ENCODE assay signal across 1 cellular context in the genomic region with DNA sequence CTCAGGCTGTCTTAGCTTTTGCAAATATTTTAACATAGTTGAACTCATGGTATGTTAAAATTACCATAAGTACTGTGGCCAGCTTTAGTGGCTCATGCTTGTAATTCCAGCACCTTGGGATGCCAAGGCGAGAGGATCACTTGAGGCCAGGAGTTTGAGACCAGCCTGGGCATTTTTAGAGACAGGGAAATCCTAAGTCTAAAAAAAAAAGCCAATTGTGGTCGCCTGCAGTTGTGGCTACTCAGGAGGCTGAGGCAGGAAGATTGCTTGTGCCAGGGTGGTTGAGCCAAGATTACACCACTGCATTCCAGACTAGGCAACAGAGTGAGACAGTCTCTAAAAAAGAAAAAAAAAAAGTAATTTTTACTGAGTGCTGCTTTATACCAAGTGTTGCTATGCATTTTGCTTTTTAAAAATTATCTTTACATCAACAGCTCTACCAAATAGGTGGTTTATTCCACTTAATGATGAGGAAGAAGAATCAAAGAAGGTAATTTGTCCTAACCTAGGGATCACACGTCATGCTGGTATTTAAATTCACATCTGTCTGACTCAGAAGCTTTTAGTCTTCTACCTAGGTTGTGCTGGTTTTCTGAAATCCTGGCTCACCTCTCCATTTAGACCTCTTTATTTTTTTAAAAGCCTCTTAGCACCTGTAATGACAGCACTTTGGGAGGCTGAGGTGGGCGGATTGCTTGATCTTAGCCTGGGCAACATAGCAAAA.
TF ChIP-seq lines count a peak whose summit lies in the region.

No MANE protein-coding gene starts in this region.

TF ChIP-seq in GM23338, 12 proteins besides CTCF, POLR2A, EP300 and RAD21:
- TF ChIP-seq, protein P1, sequence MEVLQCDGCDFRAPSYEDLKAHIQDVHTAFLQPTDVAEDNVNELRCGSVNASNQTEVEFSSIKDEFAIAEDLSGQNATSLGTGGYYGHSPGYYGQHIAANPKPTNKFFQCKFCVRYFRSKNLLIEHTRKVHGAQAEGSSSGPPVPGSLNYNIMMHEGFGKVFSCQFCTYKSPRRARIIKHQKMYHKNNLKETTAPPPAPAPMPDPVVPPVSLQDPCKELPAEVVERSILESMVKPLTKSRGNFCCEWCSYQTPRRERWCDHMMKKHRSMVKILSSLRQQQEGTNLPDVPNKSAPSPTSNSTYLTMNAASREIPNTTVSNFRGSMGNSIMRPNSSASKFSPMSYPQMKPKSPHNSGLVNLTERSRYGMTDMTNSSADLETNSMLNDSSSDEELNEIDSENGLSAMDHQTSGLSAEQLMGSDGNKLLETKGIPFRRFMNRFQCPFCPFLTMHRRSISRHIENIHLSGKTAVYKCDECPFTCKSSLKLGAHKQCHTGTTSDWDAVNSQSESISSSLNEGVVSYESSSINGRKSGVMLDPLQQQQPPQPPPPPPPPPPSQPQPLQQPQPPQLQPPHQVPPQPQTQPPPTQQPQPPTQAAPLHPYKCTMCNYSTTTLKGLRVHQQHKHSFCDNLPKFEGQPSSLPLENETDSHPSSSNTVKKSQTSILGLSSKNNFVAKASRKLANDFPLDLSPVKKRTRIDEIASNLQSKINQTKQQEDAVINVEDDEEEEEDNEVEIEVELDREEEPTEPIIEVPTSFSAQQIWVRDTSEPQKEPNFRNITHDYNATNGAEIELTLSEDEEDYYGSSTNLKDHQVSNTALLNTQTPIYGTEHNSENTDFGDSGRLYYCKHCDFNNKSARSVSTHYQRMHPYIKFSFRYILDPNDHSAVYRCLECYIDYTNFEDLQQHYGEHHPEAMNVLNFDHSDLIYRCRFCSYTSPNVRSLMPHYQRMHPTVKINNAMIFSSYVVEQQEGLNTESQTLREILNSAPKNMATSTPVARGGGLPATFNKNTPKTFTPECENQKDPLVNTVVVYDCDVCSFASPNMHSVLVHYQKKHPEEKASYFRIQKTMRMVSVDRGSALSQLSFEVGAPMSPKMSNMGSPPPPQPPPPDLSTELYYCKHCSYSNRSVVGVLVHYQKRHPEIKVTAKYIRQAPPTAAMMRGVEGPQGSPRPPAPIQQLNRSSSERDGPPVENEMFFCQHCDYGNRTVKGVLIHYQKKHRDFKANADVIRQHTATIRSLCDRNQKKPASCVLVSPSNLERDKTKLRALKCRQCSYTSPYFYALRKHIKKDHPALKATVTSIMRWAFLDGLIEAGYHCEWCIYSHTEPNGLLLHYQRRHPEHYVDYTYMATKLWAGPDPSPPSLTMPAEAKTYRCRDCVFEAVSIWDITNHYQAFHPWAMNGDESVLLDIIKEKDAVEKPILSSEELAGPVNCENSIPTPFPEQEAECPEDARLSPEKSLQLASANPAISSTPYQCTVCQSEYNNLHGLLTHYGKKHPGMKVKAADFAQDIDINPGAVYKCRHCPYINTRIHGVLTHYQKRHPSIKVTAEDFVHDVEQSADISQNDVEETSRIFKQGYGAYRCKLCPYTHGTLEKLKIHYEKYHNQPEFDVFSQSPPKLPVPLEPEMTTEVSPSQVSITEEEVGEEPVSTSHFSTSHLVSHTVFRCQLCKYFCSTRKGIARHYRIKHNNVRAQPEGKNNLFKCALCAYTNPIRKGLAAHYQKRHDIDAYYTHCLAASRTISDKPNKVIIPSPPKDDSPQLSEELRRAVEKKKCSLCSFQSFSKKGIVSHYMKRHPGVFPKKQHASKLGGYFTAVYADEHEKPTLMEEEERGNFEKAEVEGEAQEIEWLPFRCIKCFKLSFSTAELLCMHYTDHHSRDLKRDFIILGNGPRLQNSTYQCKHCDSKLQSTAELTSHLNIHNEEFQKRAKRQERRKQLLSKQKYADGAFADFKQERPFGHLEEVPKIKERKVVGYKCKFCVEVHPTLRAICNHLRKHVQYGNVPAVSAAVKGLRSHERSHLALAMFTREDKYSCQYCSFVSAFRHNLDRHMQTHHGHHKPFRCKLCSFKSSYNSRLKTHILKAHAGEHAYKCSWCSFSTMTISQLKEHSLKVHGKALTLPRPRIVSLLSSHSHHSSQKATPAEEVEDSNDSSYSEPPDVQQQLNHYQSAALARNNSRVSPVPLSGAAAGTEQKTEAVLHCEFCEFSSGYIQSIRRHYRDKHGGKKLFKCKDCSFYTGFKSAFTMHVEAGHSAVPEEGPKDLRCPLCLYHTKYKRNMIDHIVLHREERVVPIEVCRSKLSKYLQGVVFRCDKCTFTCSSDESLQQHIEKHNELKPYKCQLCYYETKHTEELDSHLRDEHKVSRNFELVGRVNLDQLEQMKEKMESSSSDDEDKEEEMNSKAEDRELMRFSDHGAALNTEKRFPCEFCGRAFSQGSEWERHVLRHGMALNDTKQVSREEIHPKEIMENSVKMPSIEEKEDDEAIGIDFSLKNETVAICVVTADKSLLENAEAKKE (CRISPR knock-in tag; IDR thresholded peaks at IDR 0.05) = no peak
- TF ChIP-seq JUNB (IDR thresholded peaks at IDR 0.05; ENCODE audit: unreplicated experiment) (no peak), STAT1 (IDR thresholded peaks at IDR 0.05; ENCODE audit: unreplicated experiment) (no peak), POLR2AphosphoS5 (IDR thresholded peaks at IDR 0.05; ENCODE audit: low read depth) (no peak), NANOG (IDR thresholded peaks at IDR 0.05; ENCODE audit: borderline replicate concordance) (no peak), EZH2phosphoT487 (IDR thresholded peaks at IDR 0.05; ENCODE audit: unreplicated experiment) (no peak), CREB1 (CRISPR knock-in tag; IDR thresholded peaks at IDR 0.05; ENCODE audit: low read depth) (no peak), ZNF114 (CRISPR knock-in tag; IDR thresholded peaks at IDR 0.05) (no peak), ZNF331 (CRISPR knock-in tag; IDR thresholded peaks at IDR 0.05; ENCODE audit: low read depth) (no peak), EZH2 (IDR thresholded peaks at IDR 0.05; ENCODE audit: low read depth, unreplicated experiment) (no peak)
- TF ChIP-seq, protein P2, sequence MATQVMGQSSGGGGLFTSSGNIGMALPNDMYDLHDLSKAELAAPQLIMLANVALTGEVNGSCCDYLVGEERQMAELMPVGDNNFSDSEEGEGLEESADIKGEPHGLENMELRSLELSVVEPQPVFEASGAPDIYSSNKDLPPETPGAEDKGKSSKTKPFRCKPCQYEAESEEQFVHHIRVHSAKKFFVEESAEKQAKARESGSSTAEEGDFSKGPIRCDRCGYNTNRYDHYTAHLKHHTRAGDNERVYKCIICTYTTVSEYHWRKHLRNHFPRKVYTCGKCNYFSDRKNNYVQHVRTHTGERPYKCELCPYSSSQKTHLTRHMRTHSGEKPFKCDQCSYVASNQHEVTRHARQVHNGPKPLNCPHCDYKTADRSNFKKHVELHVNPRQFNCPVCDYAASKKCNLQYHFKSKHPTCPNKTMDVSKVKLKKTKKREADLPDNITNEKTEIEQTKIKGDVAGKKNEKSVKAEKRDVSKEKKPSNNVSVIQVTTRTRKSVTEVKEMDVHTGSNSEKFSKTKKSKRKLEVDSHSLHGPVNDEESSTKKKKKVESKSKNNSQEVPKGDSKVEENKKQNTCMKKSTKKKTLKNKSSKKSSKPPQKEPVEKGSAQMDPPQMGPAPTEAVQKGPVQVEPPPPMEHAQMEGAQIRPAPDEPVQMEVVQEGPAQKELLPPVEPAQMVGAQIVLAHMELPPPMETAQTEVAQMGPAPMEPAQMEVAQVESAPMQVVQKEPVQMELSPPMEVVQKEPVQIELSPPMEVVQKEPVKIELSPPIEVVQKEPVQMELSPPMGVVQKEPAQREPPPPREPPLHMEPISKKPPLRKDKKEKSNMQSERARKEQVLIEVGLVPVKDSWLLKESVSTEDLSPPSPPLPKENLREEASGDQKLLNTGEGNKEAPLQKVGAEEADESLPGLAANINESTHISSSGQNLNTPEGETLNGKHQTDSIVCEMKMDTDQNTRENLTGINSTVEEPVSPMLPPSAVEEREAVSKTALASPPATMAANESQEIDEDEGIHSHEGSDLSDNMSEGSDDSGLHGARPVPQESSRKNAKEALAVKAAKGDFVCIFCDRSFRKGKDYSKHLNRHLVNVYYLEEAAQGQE (IDR thresholded peaks at IDR 0.05; ENCODE audit: unreplicated experiment) = no peak
- TF ChIP-seq, protein P3, sequence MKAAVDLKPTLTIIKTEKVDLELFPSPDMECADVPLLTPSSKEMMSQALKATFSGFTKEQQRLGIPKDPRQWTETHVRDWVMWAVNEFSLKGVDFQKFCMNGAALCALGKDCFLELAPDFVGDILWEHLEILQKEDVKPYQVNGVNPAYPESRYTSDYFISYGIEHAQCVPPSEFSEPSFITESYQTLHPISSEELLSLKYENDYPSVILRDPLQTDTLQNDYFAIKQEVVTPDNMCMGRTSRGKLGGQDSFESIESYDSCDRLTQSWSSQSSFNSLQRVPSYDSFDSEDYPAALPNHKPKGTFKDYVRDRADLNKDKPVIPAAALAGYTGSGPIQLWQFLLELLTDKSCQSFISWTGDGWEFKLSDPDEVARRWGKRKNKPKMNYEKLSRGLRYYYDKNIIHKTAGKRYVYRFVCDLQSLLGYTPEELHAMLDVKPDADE (IDR thresholded peaks at IDR 0.05) = no peak
TF ChIP-seq in GM23338: peak in this region for 0.
